10 cellular contexts compared by ENCODE assay signal in the genomic region with DNA sequence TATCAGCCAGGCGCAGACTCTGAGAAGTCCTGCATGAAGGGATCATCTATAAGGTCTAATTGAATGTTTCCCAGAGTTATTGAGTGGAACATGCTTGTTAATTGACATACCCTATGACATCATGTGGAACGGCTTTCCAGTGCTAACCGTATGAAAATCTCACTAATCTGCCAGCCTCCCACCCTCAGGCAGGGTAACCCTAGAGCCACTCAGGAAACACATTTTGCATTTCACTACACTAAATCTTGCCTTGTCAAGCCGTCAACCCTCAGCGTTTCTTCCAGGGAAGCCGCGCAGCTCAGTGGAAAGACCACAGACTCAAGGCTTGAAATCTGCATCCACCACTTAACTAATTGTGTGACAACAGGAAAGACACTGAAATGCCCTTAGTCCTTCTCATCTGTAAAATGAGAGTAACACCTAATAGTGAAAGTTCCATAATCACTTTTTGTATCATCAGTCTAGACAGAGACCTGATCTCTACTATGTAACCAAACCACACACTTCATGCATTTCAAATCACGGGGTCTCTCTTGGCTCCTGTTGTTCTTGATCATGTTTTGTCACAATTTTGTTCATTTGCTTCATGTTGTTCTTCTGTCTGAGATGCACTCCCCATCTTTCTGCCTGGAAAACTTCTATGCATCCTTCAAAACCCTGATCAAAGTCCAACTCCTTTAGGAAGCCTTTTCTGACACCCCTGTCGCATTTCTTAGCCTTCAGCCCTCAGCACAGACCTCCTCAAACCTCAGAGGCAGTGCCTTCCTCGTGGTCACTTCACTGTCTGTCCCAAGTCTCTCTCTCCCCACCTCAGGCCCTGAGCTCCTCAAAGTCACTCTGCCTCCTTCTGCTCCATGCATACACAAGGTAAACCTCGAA.
A peak's percentile ranks its signal among the peaks of the same experiment; 100 is the strongest.
DNase-seq lines count a peak whose midpoint lies in the region; ATAC-seq, FAIRE-seq and TF ChIP-seq lines count a peak whose summit lies in the region.
"Had no signal": no experiment of that assay in that cellular context is flagged by ENCODE, and none has a peak within 500 bp of the region (broad histone marks: within the 10 kb centered on the region; RNA-seq: fewer than 3 reads in every experiment).

No MANE protein-coding gene starts in this region.

- intact Hi-C loops in testis (cut with DNase I; ENCODE audit: low total_unique reads), result no loop called here

- H3K27ac ChIP-seq in testis, result no peak overlapping the region
- H3K27ac ChIP-seq: dorsolateral prefrontal cortex, thyroid gland had no signal

- no peak overlapping the region for H3K4me3 ChIP-seq in testis
- H3K4me3 ChIP-seq: dorsolateral prefrontal cortex, thyroid gland had no signal

- whole genome bisulfite sequencing in testis, 2 donors, result 77 to 84% methylated on average over 11 of the region's 11 CpGs

- ATAC-seq in GM21390 (IDR thresholded peaks at IDR 0.05; ENCODE audit: unreplicated experiment), result peak; percentile 88
- ATAC-seq in HG03442 (IDR thresholded peaks at IDR 0.05; ENCODE audit: unreplicated experiment), result peak; percentile 78

- TF ChIP-seq POLR2A in testis (IDR thresholded peaks at IDR 0.05), result no peak

- peak; percentile 62 for DNase-seq in GM18507 (ENCODE audit: extremely low spot score, insufficient read length, low read depth)
- peak; percentile 89 for DNase-seq in left kidney (ENCODE audit: low read depth, low spot score)
- DNase-seq in NCI-H1694 (lab: John Stamatoyannopoulos, UW), result no peak
- DNase-seq in testis, result no peak
- no peak for DNase-seq in Ammon's horn (ENCODE audit: low spot score)
- no peak for DNase-seq in AG08396 (ENCODE audit: low spot score)
- DNase-seq: thyroid gland had no signal

- no peaks in the 10 kb centered on the region for H3K9me3 ChIP-seq in testis
- H3K9me3 ChIP-seq: thyroid gland had no signal

- TF ChIP-seq CTCF in testis (IDR thresholded peaks at IDR 0.05), result no peak

- peaks cover 11% of the 10 kb centered on the region for H3K4me1 ChIP-seq in testis

- H3K27me3 ChIP-seq in testis, result no peaks in the 10 kb centered on the region
- H3K27me3 ChIP-seq: dorsolateral prefrontal cortex, thyroid gland had no signal

- H3K36me3 ChIP-seq in testis (ENCODE audit: low read depth, missing control alignments), result no peaks in the 10 kb centered on the region
- H3K36me3 ChIP-seq: thyroid gland had no signal

- FAIRE-seq in GM18507 (lab: Jason Lieb, UNC), result peak; percentile 95

Comparison
In these comparisons a context has a peak if more than half of its experiments do, and no peak if none do; other contexts are left out.
1. DNase-seq: peak in GM18507 (single experiment) and left kidney (single experiment); none in NCI-H1694 (single experiment), testis (single experiment), Ammon's horn (single experiment) and AG08396 (single experiment).